Comparison of ENCODE assay signal across 1 cellular context in the genomic region with DNA sequence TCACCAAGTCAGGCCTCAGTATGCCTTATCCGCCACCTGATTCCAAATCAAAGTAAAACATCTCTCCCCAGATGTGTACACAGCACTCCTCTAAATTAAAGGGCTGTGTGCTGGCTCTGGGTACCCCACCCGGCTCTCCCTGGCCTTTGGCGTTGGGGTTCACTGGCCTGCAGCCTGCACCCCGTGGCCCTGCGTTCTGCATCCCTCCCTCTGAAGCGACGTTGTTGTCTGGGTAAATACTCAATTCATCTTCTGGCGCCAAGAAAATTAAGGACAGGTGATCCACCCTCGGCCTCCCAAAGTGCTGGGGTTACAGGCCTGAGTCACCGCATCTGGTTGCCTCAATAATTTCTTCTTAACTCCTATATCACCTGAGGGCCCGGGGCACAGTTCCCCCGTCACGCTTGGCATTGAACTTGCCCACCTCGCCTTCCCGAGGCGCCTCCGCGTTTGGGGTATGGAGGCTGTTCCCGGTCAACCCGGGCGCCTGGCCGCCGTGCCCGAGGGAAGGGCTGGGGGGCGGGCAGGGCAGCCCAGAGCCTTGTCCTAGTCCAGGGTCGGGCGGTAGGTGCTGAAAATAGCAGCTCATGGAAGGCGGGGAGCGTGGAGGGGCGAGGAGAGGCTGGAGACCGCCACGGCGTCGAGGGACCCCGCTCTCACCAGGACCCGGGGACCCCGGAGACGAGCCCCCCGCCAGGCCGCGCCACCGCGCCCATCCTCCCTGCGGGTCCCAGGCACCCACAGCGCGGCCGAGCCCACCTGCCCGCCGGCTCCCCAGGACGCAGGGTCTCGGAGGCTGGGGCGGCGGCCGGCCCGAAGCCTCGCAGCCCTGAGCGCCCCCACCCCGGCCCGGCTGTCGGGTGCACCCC.
TF ChIP-seq lines count a peak whose summit lies in the region.

No MANE protein-coding gene starts in this region.

TF ChIP-seq in HCT116, 20 proteins besides CTCF, POLR2A, EP300 and RAD21 (continued from another document):
- TF ChIP-seq, protein P1, sequence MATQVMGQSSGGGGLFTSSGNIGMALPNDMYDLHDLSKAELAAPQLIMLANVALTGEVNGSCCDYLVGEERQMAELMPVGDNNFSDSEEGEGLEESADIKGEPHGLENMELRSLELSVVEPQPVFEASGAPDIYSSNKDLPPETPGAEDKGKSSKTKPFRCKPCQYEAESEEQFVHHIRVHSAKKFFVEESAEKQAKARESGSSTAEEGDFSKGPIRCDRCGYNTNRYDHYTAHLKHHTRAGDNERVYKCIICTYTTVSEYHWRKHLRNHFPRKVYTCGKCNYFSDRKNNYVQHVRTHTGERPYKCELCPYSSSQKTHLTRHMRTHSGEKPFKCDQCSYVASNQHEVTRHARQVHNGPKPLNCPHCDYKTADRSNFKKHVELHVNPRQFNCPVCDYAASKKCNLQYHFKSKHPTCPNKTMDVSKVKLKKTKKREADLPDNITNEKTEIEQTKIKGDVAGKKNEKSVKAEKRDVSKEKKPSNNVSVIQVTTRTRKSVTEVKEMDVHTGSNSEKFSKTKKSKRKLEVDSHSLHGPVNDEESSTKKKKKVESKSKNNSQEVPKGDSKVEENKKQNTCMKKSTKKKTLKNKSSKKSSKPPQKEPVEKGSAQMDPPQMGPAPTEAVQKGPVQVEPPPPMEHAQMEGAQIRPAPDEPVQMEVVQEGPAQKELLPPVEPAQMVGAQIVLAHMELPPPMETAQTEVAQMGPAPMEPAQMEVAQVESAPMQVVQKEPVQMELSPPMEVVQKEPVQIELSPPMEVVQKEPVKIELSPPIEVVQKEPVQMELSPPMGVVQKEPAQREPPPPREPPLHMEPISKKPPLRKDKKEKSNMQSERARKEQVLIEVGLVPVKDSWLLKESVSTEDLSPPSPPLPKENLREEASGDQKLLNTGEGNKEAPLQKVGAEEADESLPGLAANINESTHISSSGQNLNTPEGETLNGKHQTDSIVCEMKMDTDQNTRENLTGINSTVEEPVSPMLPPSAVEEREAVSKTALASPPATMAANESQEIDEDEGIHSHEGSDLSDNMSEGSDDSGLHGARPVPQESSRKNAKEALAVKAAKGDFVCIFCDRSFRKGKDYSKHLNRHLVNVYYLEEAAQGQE (IDR thresholded peaks at IDR 0.05; ENCODE audit: low read depth), result no peak
- no peak for TF ChIP-seq SP1 (IDR thresholded peaks at IDR 0.05; ENCODE audit: low read depth)
